In genomic region chr3:11201246-11202024, GRCh38 we compare ENCODE assay signal across 13 cellular contexts. TPM values are rescaled to one million over a fixed set of nuclear protein-coding genes. Genes with fewer than 3 reads are reported as not detected.
DNase-seq lines count a peak whose midpoint lies in the region; ATAC-seq and TF ChIP-seq lines count a peak whose summit lies in the region.
"Had no signal": no experiment of that assay in that cellular context is flagged by ENCODE, and none has a peak within 500 bp of the region (broad histone marks: within the 10 kb centered on the region; RNA-seq: fewer than 3 reads in every experiment).

No MANE protein-coding gene starts in this region.

- peaks cover 3% of the 10 kb centered on the region for H3K4me1 Mint-ChIP-seq in activated naive CD8-positive, alpha-beta T cell treated with anti-CD3 and anti-CD28 coated beads for 36 hours
- peaks cover 5% of the 10 kb centered on the region for H3K4me1 Mint-ChIP-seq in activated naive CD8-positive, alpha-beta T cell treated with anti-CD3 and anti-CD28 coated beads, Interleukin-2, amount 50 U/mL, for 24 hours

- no peaks in the 10 kb centered on the region for H3K4me1 ChIP-seq in right lobe of liver
- peaks cover 0 to 7% of the 10 kb centered on the region in 2 donors for H3K4me1 ChIP-seq in aorta (ENCODE audit: control insufficient read depth in 1 of 2, insufficient read depth in 2 of 2, low read length in 2 of 2)

- H3K4me3 ChIP-seq in coronary artery (no peak overlapping the region), right lobe of liver (no peak overlapping the region), aorta (ENCODE audit: low read length in 2 of 2) (no peak overlapping the region)

- H3K9me3 ChIP-seq in right lobe of liver, result no peaks in the 10 kb centered on the region
- H3K9me3 ChIP-seq in aorta (ENCODE audit: control insufficient read depth, low read length), result no peaks in the 10 kb centered on the region

- DNase-seq in activated naive CD8-positive, alpha-beta T cell treated with anti-CD3 and anti-CD28 coated beads for 36 hours, result no peak
- DNase-seq in activated naive CD8-positive, alpha-beta T cell treated with anti-CD3 and anti-CD28 coated beads, Interleukin-2, amount 50 U/mL, for 24 hours, result no peak
- DNase-seq in coronary artery (ENCODE audit: low spot score), result no peak
- DNase-seq in right lobe of liver, result no peak
- DNase-seq in aorta, result peak; percentile 78 to 80
- no peak for DNase-seq in NCI-H82 (lab: John Stamatoyannopoulos, UW)
- no peak for DNase-seq in NK-92 treated with Interleukin-12 subunit alpha and Interleukin-12 subunit beta, amount 100 ng/mL, for 24 hours (lab: John Stamatoyannopoulos, UW)
- DNase-seq: activated CD8-positive, alpha-beta memory T cell treated with anti-CD3 and anti-CD28 coated beads, Interleukin-2, amount 10 ng/mL, durations not matched to agents 7 days and 5 days; NCI-H2227 treated with DMSO at 0.1 percent for 48 hours; T-helper 2 cell had no signal

- TF ChIP-seq CTCF in coronary artery (IDR thresholded peaks at IDR 0.05), result no peak
- no peak for TF ChIP-seq CTCF in right lobe of liver (IDR thresholded peaks at IDR 0.05)

- H3K36me3 ChIP-seq in right lobe of liver (no peaks in the 10 kb centered on the region), aorta (ENCODE audit: control insufficient read depth in 1 of 2, insufficient read depth in 2 of 2, low read length in 1 of 2) (no peaks in the 10 kb centered on the region)

- H3K27me3 Mint-ChIP-seq in activated naive CD8-positive, alpha-beta T cell treated with anti-CD3 and anti-CD28 coated beads for 36 hours, result peaks cover 30% of the 10 kb centered on the region
- peaks cover 21% of the 10 kb centered on the region for H3K27me3 Mint-ChIP-seq in activated naive CD8-positive, alpha-beta T cell treated with anti-CD3 and anti-CD28 coated beads, Interleukin-2, amount 50 U/mL, for 24 hours

- no peak for TF ChIP-seq POLR2A in right lobe of liver (IDR thresholded peaks at IDR 0.05)

- H3K27ac ChIP-seq in coronary artery (peak overlapping the region; percentile 47 to 59), right lobe of liver (no peak overlapping the region), aorta (ENCODE audit: low read depth in 1 of 2, low read length in 2 of 2) (peak overlapping the region; percentile 51 to 88)

- WGBS in right lobe of liver (ENCODE audit: insufficient coverage, low coverage, low lambda C conversion rate, missing lambda C conversion rate), result 28% methylated on average over 5 of the region's 7 CpGs
- 7 to 12% methylated on average over 7 of the region's 7 CpGs for WGBS in aorta, 2 donors

- ATAC-seq in activated naive CD8-positive, alpha-beta T cell treated with anti-CD3 and anti-CD28 coated beads, Interleukin-2, amount 50 U/mL, for 24 hours, result no peak
- ATAC-seq in right lobe of liver (peak; percentile 17 to 44 (median 31)), aorta (ENCODE audit: low FRiP score) (peak; percentile 59), GM21529 (IDR thresholded peaks at IDR 0.05; ENCODE audit: unreplicated experiment) (no peak)
- ATAC-seq: activated CD8-positive, alpha-beta memory T cell treated with anti-CD3 and anti-CD28 coated beads, Interleukin-2, amount 10 ng/mL, durations not matched to agents 7 days and 5 days had no signal

- H3K9me3 Mint-ChIP-seq in activated naive CD8-positive, alpha-beta T cell treated with anti-CD3 and anti-CD28 coated beads for 36 hours, result no peaks in the 10 kb centered on the region
- no peaks in the 10 kb centered on the region for H3K9me3 Mint-ChIP-seq in activated naive CD8-positive, alpha-beta T cell treated with anti-CD3 and anti-CD28 coated beads, Interleukin-2, amount 50 U/mL, for 24 hours
- H3K9me3 Mint-ChIP-seq: central memory CD8-positive, alpha-beta T cell; nephron had no signal

- H3K36me3 Mint-ChIP-seq in activated naive CD8-positive, alpha-beta T cell treated with anti-CD3 and anti-CD28 coated beads for 36 hours, result no peaks in the 10 kb centered on the region
- H3K36me3 Mint-ChIP-seq in activated naive CD8-positive, alpha-beta T cell treated with anti-CD3 and anti-CD28 coated beads, Interleukin-2, amount 50 U/mL, for 24 hours (ENCODE audit: low read depth), result no peaks in the 10 kb centered on the region
- H3K36me3 Mint-ChIP-seq: activated CD8-positive, alpha-beta memory T cell treated with anti-CD3 and anti-CD28 coated beads, Interleukin-2, amount 10 ng/mL, durations not matched to agents 7 days and 5 days had no signal

- H3K27me3 ChIP-seq in right lobe of liver (no peaks in the 10 kb centered on the region), aorta (ENCODE audit: control insufficient read depth in 1 of 2, insufficient read depth in 2 of 2, low read length in 1 of 2) (no peaks in the 10 kb centered on the region)

- intact Hi-C loops in right lobe of liver (cut with DNase I), result no loop called here
- intact Hi-C loops in aorta (cut with DNase I), result no loop called here

- H3K27ac Mint-ChIP-seq in activated naive CD8-positive, alpha-beta T cell treated with anti-CD3 and anti-CD28 coated beads for 36 hours, result no peak overlapping the region
- no peak overlapping the region for H3K27ac Mint-ChIP-seq in activated naive CD8-positive, alpha-beta T cell treated with anti-CD3 and anti-CD28 coated beads, Interleukin-2, amount 50 U/mL, for 24 hours
- H3K27ac Mint-ChIP-seq: activated CD8-positive, alpha-beta memory T cell treated with anti-CD3 and anti-CD28 coated beads, Interleukin-2, amount 10 ng/mL, durations not matched to agents 7 days and 5 days; nephron had no signal

- H3K4me3 Mint-ChIP-seq in activated naive CD8-positive, alpha-beta T cell treated with anti-CD3 and anti-CD28 coated beads for 36 hours, result peak overlapping the region; percentile 8
- no peak overlapping the region for H3K4me3 Mint-ChIP-seq in activated naive CD8-positive, alpha-beta T cell treated with anti-CD3 and anti-CD28 coated beads, Interleukin-2, amount 50 U/mL, for 24 hours
- H3K4me3 Mint-ChIP-seq: activated CD8-positive, alpha-beta memory T cell treated with anti-CD3 and anti-CD28 coated beads, Interleukin-2, amount 10 ng/mL, durations not matched to agents 7 days and 5 days; central memory CD8-positive, alpha-beta T cell; nephron had no signal

RNA-seq across cellular contexts. Expression of gene HRH1, which starts 47.1 kb away (rescaled TPM):
- total RNA-seq in activated naive CD8-positive, alpha-beta T cell treated with anti-CD3 and anti-CD28 coated beads for 36 hours, result under 1 TPM; 0.06 to 0.12 TPM
- total RNA-seq in right lobe of liver (under 1 TPM in 4 of 6 experiments, not detected in 2; 0.14 to 0.66 (median 0.41) TPM), aorta (10 to 100 TPM; 22.4 to 45.1 TPM)
- polyA plus RNA-seq in aorta, result 1 to 10 TPM; 3.9 to 4.4 TPM

Comparison
In these comparisons a context has a peak if more than half of its experiments do, and no peak if none do; other contexts are left out.
1. DNase-seq: peak in aorta (2 of 2); none in activated naive CD8-positive, alpha-beta T cell treated with anti-CD3 and anti-CD28 coated beads for 36 hours (single experiment), activated naive CD8-positive, alpha-beta T cell treated with anti-CD3 and anti-CD28 coated beads, Interleukin-2, amount 50 U/mL, for 24 hours (single experiment), coronary artery (single experiment), right lobe of liver (0 of 3), NCI-H82 (single experiment) and NK-92 treated with Interleukin-12 subunit alpha and Interleukin-12 subunit beta, amount 100 ng/mL, for 24 hours (single experiment).
2. ATAC-seq: peak in right lobe of liver (4 of 4) and aorta (single experiment); none in activated naive CD8-positive, alpha-beta T cell treated with anti-CD3 and anti-CD28 coated beads, Interleukin-2, amount 50 U/mL, for 24 hours (single experiment) and GM21529 (single experiment).
3. H3K27ac ChIP-seq: peak in coronary artery (2 of 2) and aorta (2 of 2); none in right lobe of liver (0 of 3).
4. RNA of gene HRH1, which starts 47.1 kb away (total RNA-seq): 22.4 to 45.1 TPM in aorta; 0.14 to 0.66 TPM in right lobe of liver and 0.06 to 0.12 TPM in activated naive CD8-positive, alpha-beta T cell treated with anti-CD3 and anti-CD28 coated beads for 36 hours; every median in the first group is over 10 times any median in the second.